1 cellular context compared by ENCODE assay signal in the genomic region with DNA sequence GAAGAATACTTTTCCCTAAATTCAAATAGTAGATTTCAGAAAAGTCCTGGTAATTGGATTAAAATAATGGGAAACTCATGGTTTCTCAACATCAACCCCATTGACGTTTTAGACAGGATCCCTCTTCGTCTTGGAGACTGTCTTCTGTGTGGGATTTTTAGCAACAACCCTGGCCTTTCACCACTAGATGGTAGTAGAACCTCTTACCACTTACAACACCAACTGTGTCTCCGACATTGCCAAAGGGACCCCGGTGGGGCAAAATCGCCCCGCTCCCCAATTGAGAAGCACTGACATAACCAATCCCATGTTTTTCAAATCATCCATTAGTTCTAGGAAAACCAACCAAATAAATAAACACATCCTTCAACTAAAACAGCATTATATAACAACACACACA.
TF ChIP-seq lines count a peak whose summit lies in the region.

No MANE protein-coding gene starts in this region.

TF ChIP-seq in SK-N-SH treated with all-trans-retinoic acid at 6 μM for 48 hours, 23 proteins besides CTCF, POLR2A, EP300 and RAD21 (continued from another document):
- TF ChIP-seq RARB (CRISPR knock-in tag; IDR thresholded peaks at IDR 0.05) (no peak), ESRRG (CRISPR knock-in tag; IDR thresholded peaks at IDR 0.05) (no peak)
